33 cellular contexts compared by ENCODE assay signal in genomic region chr10:129581836-129582235, GRCh38.
"Had no signal": no experiment of that assay in that cellular context is flagged by ENCODE, and none has a peak within 500 bp of the region (broad histone marks: within the 10 kb centered on the region; RNA-seq: fewer than 3 reads in every experiment).

No MANE protein-coding gene starts in this region.

- H3K36me3 ChIP-seq: adrenal gland, ascending aorta, cardiac muscle cell had no signal

- H3K4me1 ChIP-seq: adrenal gland, ascending aorta had no signal

- H3K27me3 ChIP-seq: adrenal gland, ascending aorta, cardiac muscle cell had no signal

- ATAC-seq: activated CD8-positive, alpha-beta T cell treated with anti-CD3 and anti-CD28 coated beads for 36 hours; activated naive CD4-positive, alpha-beta T cell treated with anti-CD3 and anti-CD28 coated beads, Interleukin-2, amount 50 U/mL, for 72 hours; activated T-cell treated with anti-CD3 and anti-CD28 coated beads, Interleukin-2, amount 50 U/mL, for 4 hours; activated T-cell treated with anti-CD3 and anti-CD28 coated beads, Interleukin-2, amount 50 U/mL, for 72 hours; activated T-helper 17 cell treated with anti-CD3 and anti-CD28 coated beads, Interleukin-2, amount 50 U/mL, for 72 hours had no signal

- H3K4me3 ChIP-seq: adrenal gland, ascending aorta, cardiac muscle cell had no signal

- FAIRE-seq: bronchial epithelial cell, TTC549 had no signal

- DNase-seq: activated B cell treated with CpG ODN at 0.5 μM for 24 hours; activated CD4-positive, alpha-beta memory T cell treated with anti-CD3 and anti-CD28 coated beads for 36 hours; activated CD4-positive, alpha-beta T cell treated with anti-CD3 and anti-CD28 coated beads for 4 hours; activated CD4-positive, alpha-beta T cell treated with anti-CD3 and anti-CD28 coated beads, Interleukin-2, amount 10 ng/mL, durations not matched to agents 24 days and 14 days; activated CD4-positive, alpha-beta T cell treated with anti-CD3 and anti-CD28 coated beads, Interleukin-2, amount 50 U/mL, for 1 hour; activated CD4-positive, alpha-beta T cell treated with anti-CD3 and anti-CD28 coated beads, Interleukin-2, amount 50 U/mL, for 4 hours; activated CD4-positive, CD25-positive, alpha-beta regulatory T cell treated with anti-CD3 and anti-CD28 coated beads, Interleukin-2, amount 50 U/mL, for 72 hours; activated CD8-positive, alpha-beta memory T cell treated with anti-CD3 and anti-CD28 coated beads, Interleukin-2, amount 50 U/mL, for 4 hours; activated CD8-positive, alpha-beta T cell treated with anti-CD3 and anti-CD28 coated beads for 36 hours; activated effector memory CD4-positive, alpha-beta T cell treated with anti-CD3 and anti-CD28 coated beads, Interleukin-2, amount 50 U/mL, for 16 hours; activated gamma-delta T cell treated with Interleukin-2 at 50 U/mL for 16 hours; activated naive CD4-positive, alpha-beta T cell; activated naive CD4-positive, alpha-beta T cell treated with anti-CD3 and anti-CD28 coated beads for 36 hours; activated naive CD4-positive, alpha-beta T cell treated with anti-CD3 and anti-CD28 coated beads, Interleukin-2, amount 50 U/mL, for 16 hours; activated naive CD8-positive, alpha-beta T cell treated with anti-CD3 and anti-CD28 coated beads for 36 hours; activated T-cell treated with anti-CD3 and anti-CD28 coated beads for 4 hours; activated T-cell treated with anti-CD3 and anti-CD28 coated beads, Interleukin-2, amount 50 U/mL, for 1 hour; activated T-cell treated with anti-CD3 and anti-CD28 coated beads, Interleukin-2, amount 50 U/mL, for 4 hours; activated T-cell treated with anti-CD3 and anti-CD28 coated beads, Interleukin-2, amount 50 U/mL, for 72 hours; adrenal gland; amniotic stem cell; caudate nucleus; cerebellar nuclear complex; T-helper 1 cell; T-helper 2 cell; T-helper 9 cell had no signal

- H3K27ac ChIP-seq: adrenal gland, ascending aorta, cardiac muscle cell, VCaP had no signal
